8 cellular contexts compared by ENCODE assay signal in the genomic region with DNA sequence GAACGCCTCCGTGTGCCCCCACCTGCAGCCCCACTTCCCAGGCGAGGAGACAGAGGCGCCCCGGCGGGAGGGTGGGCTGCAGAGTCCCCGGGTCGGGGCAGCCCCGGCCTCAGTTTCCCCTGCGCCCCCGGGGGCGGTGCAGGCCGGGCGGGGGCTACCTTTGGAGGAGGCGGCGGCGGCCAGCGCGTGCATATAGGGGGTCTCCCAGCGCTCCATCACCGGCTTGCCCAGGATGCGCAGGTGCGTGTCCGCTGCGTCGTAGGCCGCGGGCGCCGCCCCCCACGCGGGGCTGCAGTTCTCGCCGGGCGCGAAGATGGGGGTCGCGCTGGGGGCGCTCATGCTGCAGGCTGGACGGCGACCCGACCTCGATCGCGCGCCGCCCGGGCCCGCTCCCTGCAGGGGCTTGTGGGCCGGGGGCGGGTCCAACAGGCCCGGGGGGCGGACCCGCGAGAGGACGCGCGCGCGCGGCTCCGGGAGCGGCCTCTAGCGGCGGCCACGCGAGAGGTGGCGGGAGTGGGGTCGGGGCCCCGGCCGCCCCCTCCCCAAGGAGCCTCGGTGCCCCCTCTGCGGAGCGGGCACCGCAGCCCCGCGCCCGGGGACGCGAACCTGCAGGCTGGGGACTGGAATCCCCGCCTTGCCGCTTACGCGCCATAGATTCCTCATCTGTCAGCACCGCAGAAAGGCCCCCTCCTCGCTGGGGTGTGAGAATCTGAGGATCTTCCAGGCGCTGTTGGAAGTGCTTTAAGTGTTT. TPM values are rescaled to one million over a fixed set of nuclear protein-coding genes. Genes with fewer than 3 reads are reported as not detected.
DNase-seq lines count a peak whose midpoint lies in the region; ATAC-seq, FAIRE-seq and TF ChIP-seq lines count a peak whose summit lies in the region.

Gene GAMT, minus strand, starts transcription at position 405 of the 751 bp plus-strand sequence. Its CDS starts 66 bp downstream, at position 339.

- H3K79me2 ChIP-seq in astrocyte (ENCODE audit: insufficient read depth, low read length), result no peaks in the 10 kb centered on the region

- H4K20me1 ChIP-seq in astrocyte (ENCODE audit: insufficient read depth, low read length), result peaks cover 3% of the 10 kb centered on the region

- peaks cover under 1% of the 10 kb centered on the region for H3K4me1 Mint-ChIP-seq in astrocyte (ENCODE audit: low read depth, unreplicated experiment)

- H3K36me3 ChIP-seq in astrocyte (ENCODE audit: insufficient read depth, low read length) (no peaks in the 10 kb centered on the region), skeletal muscle satellite cell (ENCODE audit: insufficient read depth, low read length) (no peaks in the 10 kb centered on the region)

- no peaks in the 10 kb centered on the region for H3K36me3 Mint-ChIP-seq in astrocyte (ENCODE audit: low read depth, unreplicated experiment)

- peak within 1 kb of the TSS; percentile 60 for H3K9ac ChIP-seq in astrocyte (ENCODE audit: low read length)
- H3K9ac ChIP-seq in skeletal muscle satellite cell (ENCODE audit: low read depth, low read length), result peak within 1 kb of the TSS; percentile 78

- no peak for FAIRE-seq in astrocyte (lab: Jason Lieb, UNC)

- peak within 1 kb of the TSS; percentile 75 for H2AFZ ChIP-seq in astrocyte (ENCODE audit: low read depth, low read length)

- no peak within 1 kb of the TSS for H3K27ac Mint-ChIP-seq in astrocyte (ENCODE audit: unreplicated experiment)

- H3K9me3 Mint-ChIP-seq in astrocyte (ENCODE audit: unreplicated experiment), result no peaks in the 10 kb centered on the region

- H3K27me3 ChIP-seq in astrocyte (ENCODE audit: insufficient read depth, low read length) (no peaks in the 10 kb centered on the region), skeletal muscle satellite cell (ENCODE audit: control insufficient read depth, insufficient read depth, low read length) (no peaks in the 10 kb centered on the region)

- ATAC-seq in SK-N-SH treated with all-trans-retinoic acid at 6 μM for 48 hours, result peak; percentile 83

- H3K4me1 ChIP-seq in astrocyte (ENCODE audit: insufficient read depth, low read length) (peaks cover 12% of the 10 kb centered on the region), skeletal muscle satellite cell (ENCODE audit: control insufficient read depth, insufficient read depth, low read length) (peaks cover 21% of the 10 kb centered on the region)

- no peaks in the 10 kb centered on the region for H3K27me3 Mint-ChIP-seq in astrocyte (ENCODE audit: low read depth, unreplicated experiment)

- H3K4me3 ChIP-seq in astrocyte (ENCODE audit: insufficient read depth, low read depth, low read length) (peak within 1 kb of the TSS; percentile 56), skeletal muscle satellite cell (ENCODE audit: low read length) (peak within 1 kb of the TSS; percentile 80)

- TF ChIP-seq CTCF in astrocyte (IDR thresholded peaks at IDR 0.05; ENCODE audit: insufficient read depth, low read depth, low read length), result no peak

- peak; percentile 88 for DNase-seq in AG20443 (ENCODE audit: low spot score)
- peak; percentile 71 for DNase-seq in GM19240 (ENCODE audit: insufficient read length, low spot score)
- no peak for DNase-seq in astrocyte (ENCODE audit: low read depth)
- peak in 30 of 51 donors; percentile 14 to 77 (median 46) for DNase-seq in hypothalamus (lab: John Stamatoyannopoulos, UW)
- no peak for DNase-seq in inferior parietal cortex (ENCODE audit: extremely low spot score)
- no peak for DNase-seq in Ammon's horn (ENCODE audit: low spot score)

- peak within 1 kb of the TSS; percentile 85 for H3K4me2 ChIP-seq in astrocyte (ENCODE audit: low read length)
- peak within 1 kb of the TSS; percentile 93 for H3K4me2 ChIP-seq in skeletal muscle satellite cell (ENCODE audit: low read length)

- H3K4me3 Mint-ChIP-seq in astrocyte (ENCODE audit: unreplicated experiment), result peak within 1 kb of the TSS; percentile 74

- no peaks in the 10 kb centered on the region for H3K9me3 ChIP-seq in astrocyte (ENCODE audit: insufficient read depth, low read depth, low read length)
- no peaks in the 10 kb centered on the region for H3K9me3 ChIP-seq in skeletal muscle satellite cell (replicated peaks; ENCODE audit: low read length)

- no peak within 1 kb of the TSS for H3K27ac ChIP-seq in astrocyte (ENCODE audit: low read depth, low read length)

TF ChIP-seq in SK-N-SH treated with all-trans-retinoic acid at 6 μM for 48 hours, 23 proteins besides CTCF, POLR2A, EP300 and RAD21:
- TF ChIP-seq ZFP3 (CRISPR knock-in tag; IDR thresholded peaks at IDR 0.05) (no peak), CSRNP3 (CRISPR knock-in tag; IDR thresholded peaks at IDR 0.05) (no peak), ISL1 (CRISPR knock-in tag; IDR thresholded peaks at IDR 0.05) (no peak), CSDC2 (CRISPR knock-in tag; IDR thresholded peaks at IDR 0.05) (no peak), SNAI2 (CRISPR knock-in tag; IDR thresholded peaks at IDR 0.05) (no peak), PATZ1 (CRISPR knock-in tag; IDR thresholded peaks at IDR 0.05; ENCODE audit: borderline replicate concordance) (no peak), ZNF70 (CRISPR knock-in tag; IDR thresholded peaks at IDR 0.05) (no peak), ZNF8 (CRISPR knock-in tag; IDR thresholded peaks at IDR 0.05) (no peak), PPARA (CRISPR knock-in tag; IDR thresholded peaks at IDR 0.05; ENCODE audit: borderline replicate concordance) (no peak), POU6F1 (CRISPR knock-in tag; IDR thresholded peaks at IDR 0.05; ENCODE audit: borderline replicate concordance, low read depth) (no peak), CREB5 (CRISPR knock-in tag; IDR thresholded peaks at IDR 0.05; ENCODE audit: low read depth) (no peak), ZC3H10 (CRISPR knock-in tag; IDR thresholded peaks at IDR 0.05) (no peak), ZNF565 (CRISPR knock-in tag; conservative IDR thresholded peaks at IDR 0.05; ENCODE audit: low read depth) (no peak)

RNA-seq across cellular contexts. Expression of gene GAMT, which starts in this region (rescaled TPM):
- total RNA-seq in astrocyte, result 34.1 and 35.9 TPM in 2 replicates
- total RNA-seq in skeletal muscle satellite cell (2012; rRNA removed), result 25.6 and 31.5 TPM in 2 replicates

Comparison
In these comparisons a context has a peak if more than half of its experiments do, and no peak if none do; other contexts are left out.
1. DNase-seq: peak in AG20443 (single experiment), GM19240 (single experiment) and hypothalamus (30 of 51); none in astrocyte (single experiment), inferior parietal cortex (single experiment) and Ammon's horn (single experiment).